In the genomic region with DNA sequence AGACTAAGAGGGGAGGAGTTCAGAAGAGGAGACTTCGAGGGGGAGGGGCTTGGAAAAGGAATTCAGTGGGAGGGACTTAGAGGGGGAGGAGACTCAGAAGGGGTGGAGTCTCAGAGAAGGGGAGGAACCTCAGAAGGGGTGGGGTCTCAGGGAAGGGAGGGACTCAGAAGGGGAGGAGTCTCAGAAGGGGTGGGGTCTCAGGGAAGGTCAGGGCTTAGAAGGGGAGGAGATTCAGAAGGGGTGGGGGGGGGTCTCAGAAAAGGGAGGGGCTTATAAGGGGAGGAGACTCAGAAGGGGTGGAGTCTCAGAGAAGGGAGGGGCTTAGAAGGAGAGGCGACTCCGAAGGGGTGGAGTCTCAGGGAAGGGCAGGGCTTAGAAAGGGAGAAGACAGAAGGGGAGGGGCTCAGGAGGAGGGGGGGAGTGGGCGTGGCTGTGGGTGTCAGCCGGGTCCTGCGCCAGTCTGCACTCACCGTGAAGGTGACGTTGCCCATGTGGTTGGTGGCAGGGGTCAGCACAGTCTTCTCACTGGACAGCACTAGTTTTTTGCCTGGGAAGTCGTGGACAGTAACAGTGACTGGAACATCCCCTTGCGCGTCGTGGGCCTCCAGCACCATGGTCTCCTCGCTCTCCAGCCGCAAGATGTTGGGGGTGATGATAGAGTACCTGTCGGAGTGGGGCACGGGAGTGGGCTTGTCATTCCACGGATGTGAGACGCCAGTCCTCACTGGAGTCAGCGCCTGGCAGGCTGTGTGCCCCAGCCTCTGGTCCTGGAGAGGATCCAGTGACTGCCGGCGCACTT, we compare ENCODE assay signal across 9 cellular contexts. TPM values are rescaled to one million over a fixed set of nuclear protein-coding genes. Genes with fewer than 3 reads are reported as not detected.
DNase-seq lines count a peak whose midpoint lies in the region; ATAC-seq, FAIRE-seq and TF ChIP-seq lines count a peak whose summit lies in the region.
"Had no signal": no experiment of that assay in that cellular context is flagged by ENCODE, and none has a peak within 500 bp of the region (broad histone marks: within the 10 kb centered on the region; RNA-seq: fewer than 3 reads in every experiment).

No MANE protein-coding gene starts in this region.

- intact Hi-C loops in posterior vena cava (cut with DNase I): no loop called here

- DNase-seq in GM12891 (ENCODE audit: insufficient read length, low spot score): no peak
- DNase-seq in RPMI8226: peak; percentile 37
- peak; percentile 80 for DNase-seq in posterior vena cava (ENCODE audit: low spot score)
- DNase-seq in KBM-7: no peak
- no peak for DNase-seq in smooth muscle cell (lab: John Stamatoyannopoulos, UW; ENCODE audit: unreplicated experiment)

- no peaks in the 10 kb centered on the region for H3K36me3 ChIP-seq in smooth muscle cell (ENCODE audit: low read depth)

- ATAC-seq in esophagus mucosa (peak; percentile 20), HG02623 (IDR thresholded peaks at IDR 0.05; ENCODE audit: unreplicated experiment) (no peak), HG03139 (IDR thresholded peaks at IDR 0.05; ENCODE audit: unreplicated experiment) (no peak)

- no peaks in the 10 kb centered on the region for H3K4me1 ChIP-seq in smooth muscle cell (ENCODE audit: low read depth)

- H2AFZ ChIP-seq in smooth muscle cell (ENCODE audit: low read depth): no peak overlapping the region

- H3K9me3 ChIP-seq in smooth muscle cell (replicated peaks; ENCODE audit: low read depth): no peaks in the 10 kb centered on the region

- TF ChIP-seq CTCF in smooth muscle cell (IDR thresholded peaks at IDR 0.05; ENCODE audit: borderline replicate concordance, insufficient read depth, poor library complexity, severe bottlenecking): no peak

- no peaks in the 10 kb centered on the region for H3K27me3 ChIP-seq in smooth muscle cell (ENCODE audit: low read depth)

- no peak overlapping the region for H3K4me2 ChIP-seq in smooth muscle cell

- in situ Hi-C loops in KBM-7 (cut with MboI; ENCODE audit: low pct_unique_long_range_greater_than_20kb, low sequenced_read_pairs): no loop called here

- H3K79me2 ChIP-seq in smooth muscle cell (ENCODE audit: low read depth): no peaks in the 10 kb centered on the region

- no peak for TF ChIP-seq POLR2A in GM12891 (IDR thresholded peaks at IDR 0.05; ENCODE audit: low read depth, low read length)

- no peak overlapping the region for H3K27ac ChIP-seq in smooth muscle cell (ENCODE audit: low read depth)

- no peaks in the 10 kb centered on the region for H3F3A ChIP-seq in smooth muscle cell (ENCODE audit: low read depth)

- H3K9ac ChIP-seq in smooth muscle cell (ENCODE audit: low read depth): no peak overlapping the region

- 87% methylated on average over 15 of the region's 21 CpGs for WGBS in smooth muscle cell (ENCODE audit: low lambda C conversion rate)

- no peak for FAIRE-seq in GM12891 (lab: Jason Lieb, UNC)

- H4K20me1 ChIP-seq in smooth muscle cell (ENCODE audit: low read depth): no peaks in the 10 kb centered on the region

- H3K4me3 ChIP-seq in smooth muscle cell: no peak overlapping the region

TF ChIP-seq in GM12891, 5 proteins besides CTCF, POLR2A, EP300 and RAD21:
- TF ChIP-seq TAF1 (IDR thresholded peaks at IDR 0.05; ENCODE audit: low read depth, low read length): no peak
- no peak for TF ChIP-seq PAX5 (IDR thresholded peaks at IDR 0.05; ENCODE audit: insufficient read depth, low read length, severe bottlenecking)
- 0 out of 2 replicates have a peak, but pooled peaks have one; percentile 22 for TF ChIP-seq POU2F2 (IDR thresholded peaks at IDR 0.05; ENCODE audit: low read depth, low read length)
- TF ChIP-seq SPI1 (IDR thresholded peaks at IDR 0.05; ENCODE audit: low read depth, low read length): no peak

RNA-seq across cellular contexts. Expression of a gene that starts 1.5 kb away (rescaled TPM):
- polyA plus RNA-seq in GM12891 (2012; ENCODE audit: low read depth, missing spikeins): 0.62 TPM
- total RNA-seq in esophagus mucosa (65.0 TPM), posterior vena cava (1,000 to 10,000 TPM in 1 of 2 donors, 100 to 1,000 TPM in 1; 929 to 2,763 TPM), smooth muscle cell (10.0 and 25.1 TPM in 2 replicates)
- polyA plus RNA-seq in smooth muscle cell: 6.4 and 8.8 TPM in 2 replicates

RNA-seq across cellular contexts. Expression of a gene that starts 18.4 kb away (rescaled TPM):
- 44.9 TPM for polyA plus RNA-seq in GM12891 (2012; ENCODE audit: low read depth, missing spikeins)
- total RNA-seq in esophagus mucosa (65.9 TPM), posterior vena cava (10 to 100 TPM; 39.3 to 43.4 TPM), smooth muscle cell (34.4 and 51.3 TPM in 2 replicates)
- 62.1 and 75.1 TPM in 2 replicates for polyA plus RNA-seq in smooth muscle cell

RNA-seq across cellular contexts. Expression of a gene that starts 20.5 kb away (rescaled TPM):
- 44.5 TPM for polyA plus RNA-seq in GM12891 (2012; ENCODE audit: low read depth, missing spikeins)
- 129 TPM for total RNA-seq in esophagus mucosa
- total RNA-seq in posterior vena cava: 10 to 100 TPM; 83.2 to 92.6 TPM
- 55.0 and 57.8 TPM in 2 replicates for total RNA-seq in smooth muscle cell
- 67.8 and 89.8 TPM in 2 replicates for polyA plus RNA-seq in smooth muscle cell

RNA-seq across cellular contexts. Expression of a gene that starts 48.3 kb away (rescaled TPM):
- 6.5 TPM for polyA plus RNA-seq in GM12891 (2012; ENCODE audit: low read depth, missing spikeins)
- 28.7 TPM for total RNA-seq in esophagus mucosa
- under 1 TPM; 0.37 to 0.52 TPM for total RNA-seq in posterior vena cava
- total RNA-seq in smooth muscle cell: 6.5 and 9.3 TPM in 2 replicates
- polyA plus RNA-seq in smooth muscle cell: 6.2 and 15.8 TPM in 2 replicates

RNA-seq across cellular contexts. Expression of a gene that starts 49.0 kb away (rescaled TPM):
- 6.6 TPM for polyA plus RNA-seq in GM12891 (2012; ENCODE audit: low read depth, missing spikeins)
- total RNA-seq in esophagus mucosa (0.28 TPM), posterior vena cava (1 to 10 TPM; 1.4 to 1.6 TPM), smooth muscle cell (not detected in 2 replicates)
- not detected in 2 replicates for polyA plus RNA-seq in smooth muscle cell
- total RNA-seq: HT1080 had no signal

Comparison
In these comparisons a context has a peak if more than half of its experiments do, and no peak if none do; other contexts are left out.
1. DNase-seq: peak in RPMI8226 (single experiment) and posterior vena cava (single experiment); none in GM12891 (single experiment), KBM-7 (single experiment) and smooth muscle cell (single experiment).
2. RNA of a gene that starts 1.5 kb away (total RNA-seq): 929 to 2,763 TPM in posterior vena cava; 65.0 TPM in esophagus mucosa (single experiment) and 10.0 to 25.1 TPM in smooth muscle cell; every median in the first group is over 10 times any median in the second.